Comparison of ENCODE assay signal across 17 cellular contexts in the genomic region with DNA sequence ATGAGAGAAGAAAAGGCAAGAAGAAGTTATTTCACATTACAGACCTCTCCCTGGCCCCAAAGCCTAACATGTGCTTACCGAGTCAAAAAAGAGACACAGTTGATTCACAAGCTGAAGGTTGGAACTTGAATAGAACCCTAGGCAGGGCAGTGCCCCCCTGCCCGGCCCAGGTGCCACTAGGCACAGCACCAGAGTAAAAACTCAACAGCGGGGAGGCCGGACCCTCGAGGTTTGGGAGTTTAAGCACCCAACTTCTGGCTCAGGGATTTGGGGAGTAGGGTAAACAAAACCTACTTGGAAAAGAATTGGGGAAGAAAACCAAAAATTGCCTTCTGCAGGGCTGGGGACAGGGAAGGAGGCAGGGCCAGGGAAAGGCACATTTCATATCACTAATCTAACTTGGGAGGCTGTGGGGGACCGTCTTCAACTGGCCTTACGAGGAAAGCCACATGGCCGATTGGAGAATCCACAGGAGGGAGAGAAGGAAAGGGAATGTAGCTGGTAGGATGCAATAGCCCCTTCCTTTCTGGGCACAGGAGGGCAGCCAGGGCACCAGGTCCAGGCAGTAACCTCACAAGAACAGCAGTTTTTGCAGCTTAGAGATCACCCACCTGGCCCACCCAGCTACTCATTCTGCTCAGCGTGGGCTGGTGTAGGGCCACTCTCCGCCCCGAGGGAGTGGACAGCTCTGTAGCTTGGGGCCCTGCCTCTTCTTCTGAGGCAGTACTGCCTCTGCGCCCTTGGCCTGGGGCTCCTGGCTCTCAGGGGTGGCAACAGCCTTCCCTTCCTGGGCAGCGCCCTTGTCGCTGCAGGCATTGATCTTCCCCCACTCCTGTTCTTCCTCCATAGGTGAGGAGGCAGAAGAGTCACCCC. TPM values are rescaled to one million over a fixed set of nuclear protein-coding genes. Genes with fewer than 3 reads are reported as not detected.
A peak's percentile ranks its signal among the peaks of the same experiment; 100 is the strongest.
DNase-seq lines count a peak whose midpoint lies in the region; FAIRE-seq and TF ChIP-seq lines count a peak whose summit lies in the region.
"Had no signal": no experiment of that assay in that cellular context is flagged by ENCODE, and none has a peak within 500 bp of the region (broad histone marks: within the 10 kb centered on the region; RNA-seq: fewer than 3 reads in every experiment).

No MANE protein-coding gene starts in this region.

- peak overlapping the region; percentile 11 to 76 (median 35) for H3K4me3 Mint-ChIP-seq in CD8-positive, alpha-beta memory T cell
- H3K4me3 Mint-ChIP-seq in astrocyte (ENCODE audit: unreplicated experiment) (peak overlapping the region; percentile 40), nephron progenitor cell (peak overlapping the region; percentile 58)

- FAIRE-seq in astrocyte (lab: Jason Lieb, UNC), result no peak

- peak overlapping the region; percentile 94 for H3K4me2 ChIP-seq in BLaER1
- H3K4me2 ChIP-seq in astrocyte (ENCODE audit: low read length), result no peak overlapping the region

- H2AFZ ChIP-seq in astrocyte (ENCODE audit: low read depth, low read length), result no peak overlapping the region

- H3K4me3 ChIP-seq in BLaER1, result no peak overlapping the region
- no peak overlapping the region for H3K4me3 ChIP-seq in CD8-positive, alpha-beta memory T cell (ENCODE audit: low read length)
- no peak overlapping the region for H3K4me3 ChIP-seq in astrocyte (ENCODE audit: insufficient read depth, low read depth, low read length)
- no peak overlapping the region for H3K4me3 ChIP-seq in tibial artery
- H3K4me3 ChIP-seq: HAP-1 had no signal

- no peaks in the 10 kb centered on the region for H3K9me3 Mint-ChIP-seq in CD8-positive, alpha-beta memory T cell
- H3K9me3 Mint-ChIP-seq in astrocyte (ENCODE audit: unreplicated experiment) (no peaks in the 10 kb centered on the region), nephron progenitor cell (no peaks in the 10 kb centered on the region)

- H3K36me3 ChIP-seq in BLaER1 (peaks cover 14% of the 10 kb centered on the region), astrocyte (ENCODE audit: insufficient read depth, low read length) (peaks cover 10% of the 10 kb centered on the region), tibial artery (peaks cover 13 to 15% (median 14%) of the 10 kb centered on the region in 3 donors)
- peaks cover under 1% of the 10 kb centered on the region for H3K36me3 ChIP-seq in CD8-positive, alpha-beta memory T cell (ENCODE audit: insufficient read depth, low read length)

- H3K27ac Mint-ChIP-seq in CD8-positive, alpha-beta memory T cell, result peak overlapping the region in 2 of 8 donors; percentile 6 to 72
- H3K27ac Mint-ChIP-seq in astrocyte (ENCODE audit: unreplicated experiment), result no peak overlapping the region
- no peak overlapping the region for H3K27ac Mint-ChIP-seq in nephron progenitor cell

- no peaks in the 10 kb centered on the region for H3K79me2 ChIP-seq in astrocyte (ENCODE audit: insufficient read depth, low read length)

- CTCF ChIA-PET in CD8-positive, alpha-beta memory T cell (lab: Charles Lee), result interaction anchor here (1.0 to 1.9 kb wide), 4 partner anchors 11 to 109 kb away, joined by 3 to 6 read pairs (median 4); no protein-coding TSS in a partner anchor

- H3K9me3 ChIP-seq in BLaER1 (no peaks in the 10 kb centered on the region), astrocyte (ENCODE audit: insufficient read depth, low read depth, low read length) (no peaks in the 10 kb centered on the region), tibial artery (no peaks in the 10 kb centered on the region)
- no peaks in the 10 kb centered on the region for H3K9me3 ChIP-seq in CD8-positive, alpha-beta memory T cell (ENCODE audit: low read length)
- H3K9me3 ChIP-seq: HAP-1 had no signal

- no peak for DNase-seq in CD8-positive, alpha-beta memory T cell
- DNase-seq in astrocyte (ENCODE audit: low read depth) (no peak), nephron progenitor cell (no peak), SK-N-DZ (ENCODE audit: low spot score) (no peak), tibial artery (no peak), SKM-1 (lab: John Stamatoyannopoulos, UW; ENCODE audit: unreplicated experiment) (no peak)
- DNase-seq: activated CD4-positive, alpha-beta T cell treated with anti-CD3 and anti-CD28 coated beads, Interleukin-2, amount 50 U/mL, for 4 hours; DMS79 treated with DMSO at 0.1 percent for 48 hours; effector memory CD4-positive, alpha-beta T cell; islet precursor cell; PC-3; stimulated activated CD4-positive, alpha-beta T cell treated with anti-CD3 and anti-CD28 coated beads, Interleukin-1b, Interleukin-23, amount 100 ng/mL, for 48 hours had no signal

- H3K4me1 ChIP-seq in BLaER1 (peaks cover 21% of the 10 kb centered on the region), astrocyte (ENCODE audit: insufficient read depth, low read length) (peaks cover 3% of the 10 kb centered on the region), tibial artery (peaks cover 0 to 15% (median 9%) of the 10 kb centered on the region in 4 donors)
- peaks cover 15% of the 10 kb centered on the region for H3K4me1 ChIP-seq in CD8-positive, alpha-beta memory T cell (ENCODE audit: insufficient read depth, low read length)

- H3K4me1 Mint-ChIP-seq in CD8-positive, alpha-beta memory T cell, result peaks cover 14 to 26% (median 20%) of the 10 kb centered on the region in 3 donors
- no peaks in the 10 kb centered on the region for H3K4me1 Mint-ChIP-seq in astrocyte (ENCODE audit: low read depth, unreplicated experiment)
- peaks cover 16% of the 10 kb centered on the region for H3K4me1 Mint-ChIP-seq in nephron progenitor cell

- H3K27ac ChIP-seq in BLaER1 (no peak overlapping the region), astrocyte (ENCODE audit: low read depth, low read length) (no peak overlapping the region), tibial artery (no peak overlapping the region)
- H3K27ac ChIP-seq in CD8-positive, alpha-beta memory T cell (ENCODE audit: low read depth, low read length), result no peak overlapping the region

- POLR2A ChIA-PET in CD8-positive, alpha-beta memory T cell (lab: Charles Lee), result interaction anchor here (0.5 kb wide), 1 partner anchor 15 kb away, joined by 3 read pairs; no protein-coding TSS in a partner anchor

- peaks cover 0 to 21% (median 3%) of the 10 kb centered on the region in 3 donors for H3K36me3 Mint-ChIP-seq in CD8-positive, alpha-beta memory T cell
- no peaks in the 10 kb centered on the region for H3K36me3 Mint-ChIP-seq in astrocyte (ENCODE audit: low read depth, unreplicated experiment)
- H3K36me3 Mint-ChIP-seq in nephron progenitor cell (ENCODE audit: low read depth), result peaks cover 10% of the 10 kb centered on the region

- TF ChIP-seq CTCF in astrocyte (IDR thresholded peaks at IDR 0.05; ENCODE audit: insufficient read depth, low read depth, low read length) (no peak), nephron progenitor cell (IDR thresholded peaks at IDR 0.05) (no peak), tibial artery (IDR thresholded peaks at IDR 0.05) (no peak)

- H3K27me3 ChIP-seq in BLaER1 (no peaks in the 10 kb centered on the region), astrocyte (ENCODE audit: insufficient read depth, low read length) (no peaks in the 10 kb centered on the region), tibial artery (no peaks in the 10 kb centered on the region)
- no peaks in the 10 kb centered on the region for H3K27me3 ChIP-seq in CD8-positive, alpha-beta memory T cell (ENCODE audit: insufficient read depth, low read length, poor library complexity, severe bottlenecking)

- intact Hi-C loops in tibial artery (cut with DNase I; ENCODE audit: low total_unique reads), result loop anchor here (10.0 kb wide), 1 partner anchor 287 kb away; no protein-coding TSS in a partner anchor

- no peaks in the 10 kb centered on the region; the same call in 1 of the 2 replicates for H4K20me1 ChIP-seq in BLaER1
- no peaks in the 10 kb centered on the region for H4K20me1 ChIP-seq in astrocyte (ENCODE audit: insufficient read depth, low read length)

- H3K9ac ChIP-seq in BLaER1 (peak overlapping the region; percentile 80; the same call in 1 of the 2 replicates), astrocyte (ENCODE audit: low read length) (no peak overlapping the region)

- no peaks in the 10 kb centered on the region for H3K27me3 Mint-ChIP-seq in CD8-positive, alpha-beta memory T cell
- H3K27me3 Mint-ChIP-seq in astrocyte (ENCODE audit: low read depth, unreplicated experiment) (no peaks in the 10 kb centered on the region), nephron progenitor cell (ENCODE audit: low read depth, poor library complexity) (peaks cover 12% of the 10 kb centered on the region)

RNA-seq across cellular contexts. Expression of a gene that starts 1.8 kb away (rescaled TPM):
- 10 to 100 TPM; 27.2 to 27.5 TPM for total RNA-seq in CD8-positive, alpha-beta memory T cell
- 42.0 TPM for polyA plus RNA-seq in CD8-positive, alpha-beta memory T cell
- 32.6 and 40.5 TPM in 2 replicates for total RNA-seq in astrocyte
- 51.8 and 52.5 TPM in 2 replicates for polyA plus RNA-seq in SK-N-DZ (2014; cell fraction: cytosol; rRNA removed)
- polyA plus RNA-seq in SK-N-DZ (2014; cell fraction: nucleus; rRNA removed), result 39.2 and 55.5 TPM in 2 replicates

RNA-seq across cellular contexts. Expression of a gene that starts 24.5 kb away (rescaled TPM):
- not detected for total RNA-seq in CD8-positive, alpha-beta memory T cell
- polyA plus RNA-seq in CD8-positive, alpha-beta memory T cell, result not detected
- not detected in 2 replicates for total RNA-seq in astrocyte
- polyA plus RNA-seq in SK-N-DZ (2014; cell fraction: cytosol; rRNA removed), result 2.1 and 4.2 TPM in 2 replicates
- polyA plus RNA-seq in SK-N-DZ (2014; cell fraction: nucleus; rRNA removed), result 1.7 and 2.5 TPM in 2 replicates
- total RNA-seq: mesenteric fat pad, omental fat pad, PC-3, sciatic nerve had no signal
